Comparison of ENCODE assay signal across 8 cellular contexts in genomic region chr16:29267891-29268290, GRCh38.
DNase-seq lines count a peak whose midpoint lies in the region; ATAC-seq, FAIRE-seq and TF ChIP-seq lines count a peak whose summit lies in the region.
"Not testable (repeated sequence)": the region's sequence is repeated elsewhere in the genome, so short reads cannot be mapped to it uniquely, and the experiment has no call there.

No MANE protein-coding gene starts in this region.

- H3K18ac ChIP-seq in IMR-90 (ENCODE audit: low read depth, low read length) = peak overlapping the region; percentile 74

- peak overlapping the region; percentile 21 for H3K56ac ChIP-seq in IMR-90 (ENCODE audit: extremely low read depth, insufficient read depth, low read length)

- H3K36me3 ChIP-seq in GM23248 (ENCODE audit: low read depth); IMR-90 (ENCODE audit: control insufficient read depth, insufficient read depth, low read length); SJSA1; endodermal cell (ENCODE audit: control insufficient read depth, insufficient read depth, low read length); osteoblast (ENCODE audit: insufficient read depth, low read length); tibial nerve: not testable (repeated sequence)

- not testable (repeated sequence) for H4K20me1 ChIP-seq in GM23248 (ENCODE audit: insufficient read depth); IMR-90 (ENCODE audit: insufficient read depth, low read length); osteoblast (ENCODE audit: insufficient read depth, low read length)

- not testable (repeated sequence) for H3K9me3 ChIP-seq in A549; GM23248 (ENCODE audit: low read depth); IMR-90 (ENCODE audit: control insufficient read depth, insufficient read depth, low read length); SJSA1 (replicated peaks); endodermal cell (ENCODE audit: control insufficient read depth, low read length); osteoblast (ENCODE audit: low read depth, low read length); tibial nerve

- H4K5ac ChIP-seq in IMR-90 (ENCODE audit: low read depth, low read length) = peak overlapping the region; percentile 65

- not testable (repeated sequence) for H3K27ac Mint-ChIP-seq in endodermal cell

- not testable (repeated sequence) for DNase-seq in A549 (ENCODE audit: low read depth in 1 of 2, low spot score in 1 of 2); GM23248; IMR-90; SJSA1 (ENCODE audit: low read depth in 1 of 2, low spot score in 2 of 2); osteoblast (ENCODE audit: insufficient read length, low spot score, missing footprints); tibial nerve (ENCODE audit: low spot score in 2 of 2)
- peak; percentile 29 for DNase-seq in endodermal cell
- peak; percentile 38 for DNase-seq in Right ventricle myocardium superior

- peaks cover 68% of the 10 kb centered on the region for H3K4me1 ChIP-seq in A549
- peaks cover 60% of the 10 kb centered on the region for H3K4me1 ChIP-seq in GM23248 (ENCODE audit: insufficient read depth)
- peaks cover 46% of the 10 kb centered on the region for H3K4me1 ChIP-seq in IMR-90 (ENCODE audit: control insufficient read depth, insufficient read depth, low read length)
- peaks cover 60% of the 10 kb centered on the region for H3K4me1 ChIP-seq in SJSA1 (replicated peaks)
- not testable (repeated sequence) for H3K4me1 ChIP-seq in endodermal cell (ENCODE audit: control insufficient read depth, insufficient read depth, low read length)
- H3K4me1 ChIP-seq in osteoblast (ENCODE audit: insufficient read depth, low read length) = peaks cover 58% of the 10 kb centered on the region
- H3K4me1 ChIP-seq in tibial nerve = peaks cover 0 to 30% (median 19%) of the 10 kb centered on the region in 4 donors

- H3K27ac ChIP-seq in A549 (peak overlapping the region; percentile 86 to 88), IMR-90 (ENCODE audit: insufficient read depth, low read length) (peak overlapping the region; percentile 99), SJSA1 (peak overlapping the region; percentile 94), osteoblast (ENCODE audit: low read depth, low read length) (peak overlapping the region; percentile 99), tibial nerve (peak overlapping the region in 3 of 4 donors; percentile 3 to 81 (median 69))
- H3K27ac ChIP-seq in GM23248; endodermal cell (ENCODE audit: low read depth, low read length): not testable (repeated sequence)

- H3K9me2 ChIP-seq in GM23248 (ENCODE audit: insufficient read depth) = not testable (repeated sequence)

- TF ChIP-seq RAD21 in A549 (conservative IDR thresholded peaks at IDR 0.05 in 1 of 2, IDR thresholded peaks at IDR 0.05 in 1 of 2); IMR-90 (IDR thresholded peaks at IDR 0.05; ENCODE audit: low read length): not testable (repeated sequence)

- intact Hi-C loops in IMR-90 (cut with micrococcal nuclease); Right ventricle myocardium superior (cut with DNase I): not testable (repeated sequence)

- TF ChIP-seq EP300 in A549 (IDR thresholded peaks at IDR 0.05); tibial nerve (IDR thresholded peaks at IDR 0.05): not testable (repeated sequence)

- peak overlapping the region; percentile 85 for H2BK20ac ChIP-seq in IMR-90 (ENCODE audit: low read depth, low read length)

- H2AFZ ChIP-seq in GM23248; IMR-90 (replicated peaks; ENCODE audit: low read length, poor library complexity); osteoblast (ENCODE audit: low read length): not testable (repeated sequence)

- not testable (repeated sequence) for H3K9me3 Mint-ChIP-seq in endodermal cell

- H2BK120ac ChIP-seq in IMR-90 (ENCODE audit: low read depth, low read length) = peak overlapping the region; percentile 98

- not testable (repeated sequence) for H2AK9ac ChIP-seq in IMR-90 (replicated peaks; ENCODE audit: low read depth, low read length, poor library complexity)

- not testable (repeated sequence) for TF ChIP-seq POLR2A in A549 (IDR thresholded peaks at IDR 0.05; ENCODE audit: low read length); tibial nerve (IDR thresholded peaks at IDR 0.05)
- 0 out of 2 replicates have a peak, but pooled peaks have one; percentile 3 for TF ChIP-seq POLR2A in IMR-90 (IDR thresholded peaks at IDR 0.05; ENCODE audit: low read depth, low read length)

- H3K23ac ChIP-seq in IMR-90 (ENCODE audit: low read depth, low read length) = peak overlapping the region; percentile 71

- not testable (repeated sequence) for TF ChIP-seq CTCF in A549 (IDR thresholded peaks at IDR 0.05); IMR-90 (conservative IDR thresholded peaks at IDR 0.05; ENCODE audit: low read depth, low read length); endodermal cell (conservative IDR thresholded peaks at IDR 0.05); osteoblast (IDR thresholded peaks at IDR 0.05; ENCODE audit: extremely low read depth, low read depth, low read length); tibial nerve (IDR thresholded peaks at IDR 0.05)

- H3K4me3 Mint-ChIP-seq in endodermal cell = not testable (repeated sequence)

- CTCF ChIA-PET in A549 (lab: Yijun Ruan, JAX); IMR-90 (lab: Yijun Ruan, JAX): not testable (repeated sequence)

- 81% methylated on average over 6 of the region's 6 CpGs for whole genome bisulfite sequencing in A549 (ENCODE audit: missing lambda C conversion rate)
- 74 to 86% methylated on average over 6 of the region's 6 CpGs for WGBS in GM23248 (ENCODE audit: low coverage in 1 of 2, low lambda C conversion rate in 2 of 2, missing lambda C conversion rate in 2 of 2), 2 experiments
- no CpG with 5 or more reads among the region's 6 CpGs for WGBS in IMR-90 (ENCODE audit: extremely low coverage in 2 of 2, insufficient read length in 1 of 2), 2 experiments
- 92 to 100% methylated on average over 1 to 4 of the region's 6 CpGs for WGBS in endodermal cell (ENCODE audit: insufficient coverage in 1 of 2, insufficient read length in 1 of 2), 2 experiments
- WGBS in tibial nerve, 2 donors = 69 to 77% methylated on average over 2 to 5 of the region's 6 CpGs

- peaks cover 42% of the 10 kb centered on the region for H3F3A ChIP-seq in GM23248 (ENCODE audit: insufficient read depth)

- in situ Hi-C loops in GM23248 (cut with MboI) = not testable (repeated sequence)
- in situ Hi-C loops in IMR-90 (cut with MboI; ENCODE audit: low sequenced_read_pairs) = loop anchor here (25.0 kb wide), 1 partner anchor 306 kb away; the partner anchor contains the start of genes NFATC2IP and SPNS1

- H3K14ac ChIP-seq in IMR-90 (replicated peaks; ENCODE audit: low read depth, low read length) = peak overlapping the region; percentile 77

- peak overlapping the region; percentile 52 to 83 for H4K8ac ChIP-seq in IMR-90 (ENCODE audit: low read depth in 2 of 2, low read length in 2 of 2)

- not testable (repeated sequence) for H3K4me3 ChIP-seq in A549; GM23248; IMR-90 (ENCODE audit: insufficient read depth, low read depth, low read length); SJSA1; endodermal cell (ENCODE audit: low read length); osteoblast (ENCODE audit: insufficient read depth, low read length); tibial nerve

- H2BK5ac ChIP-seq in IMR-90 (ENCODE audit: low read depth, low read length, poor library complexity, severe bottlenecking) = peak overlapping the region; percentile 33

- H3K9me1 ChIP-seq in IMR-90 (ENCODE audit: insufficient read depth, low read length) = peaks cover 35% of the 10 kb centered on the region; the same call in 1 of the 2 replicates

- dilution Hi-C loops in IMR-90 (cut with HindIII; ENCODE audit: low sequenced_read_pairs, unreplicated experiment) = not testable (repeated sequence)

- H3K4ac ChIP-seq in IMR-90 (ENCODE audit: low read depth, low read length) = peak overlapping the region; percentile 98

- H3K27me3 ChIP-seq in GM23248 (replicated peaks; ENCODE audit: insufficient read depth); IMR-90 (ENCODE audit: control insufficient read depth, insufficient read depth, low read length); SJSA1 (replicated peaks); endodermal cell (ENCODE audit: control insufficient read depth, insufficient read depth, low read length, poor library complexity, severe bottlenecking); osteoblast (ENCODE audit: insufficient read depth, low read length); tibial nerve: not testable (repeated sequence)

- ATAC-seq in A549; IMR-90 (ENCODE audit: low read depth); Right ventricle myocardium superior (ENCODE audit: poor library complexity): not testable (repeated sequence)

- BruUV-seq in IMR-90 (replicated peaks; lab: Mats Ljungman, UMichigan) = not testable (repeated sequence)

- FAIRE-seq in A549 (lab: Jason Lieb, UNC) = not testable (repeated sequence)

- peaks cover under 1 to 30% of the 10 kb centered on the region in 2 experiments; a peak in 2 of 4 replicates for H3K79me1 ChIP-seq in IMR-90 (ENCODE audit: low read depth in 1 of 2, low read length in 2 of 2)

- not testable (repeated sequence) for H3K4me1 Mint-ChIP-seq in endodermal cell

- H2AK5ac ChIP-seq in IMR-90 (ENCODE audit: low read depth, low read length) = peak overlapping the region; percentile 99

- H4K91ac ChIP-seq in IMR-90 (ENCODE audit: insufficient read depth, low read depth, low read length) = peak overlapping the region; percentile 98

- not testable (repeated sequence) for H3K79me2 ChIP-seq in GM23248 (ENCODE audit: insufficient read depth); osteoblast (ENCODE audit: insufficient read depth, low read length)

- peak overlapping the region; percentile 100; the same call in 2 of the 3 replicates for H2BK15ac ChIP-seq in IMR-90 (ENCODE audit: low read depth, low read length)

- H3K36me3 Mint-ChIP-seq in endodermal cell (ENCODE audit: low read depth) = not testable (repeated sequence)

- H3K27me3 Mint-ChIP-seq in endodermal cell (ENCODE audit: insufficient read depth) = not testable (repeated sequence)

- not testable (repeated sequence) for H3K9ac ChIP-seq in GM23248; IMR-90 (ENCODE audit: low read depth, low read length); endodermal cell (ENCODE audit: extremely low read depth, low read length, poor library complexity, severe bottlenecking)

- not testable (repeated sequence) for H3K4me2 ChIP-seq in A549; IMR-90 (ENCODE audit: low read depth, low read length); osteoblast (ENCODE audit: insufficient read depth, low read length)
- H3K4me2 ChIP-seq in GM23248 (ENCODE audit: unreplicated experiment) = peak overlapping the region; percentile 9

- POLR2A ChIA-PET in A549 (lab: Yijun Ruan, JAX); IMR-90 (lab: Charles Lee; ENCODE audit: unreplicated experiment): not testable (repeated sequence)
